In genomic region chr13:61180245-61180644, GRCh38 we compare ENCODE assay signal across 20 cellular contexts.
DNase-seq lines count a peak whose midpoint lies in the region; ATAC-seq and TF ChIP-seq lines count a peak whose summit lies in the region.
"Had no signal": no experiment of that assay in that cellular context is flagged by ENCODE, and none has a peak within 500 bp of the region (broad histone marks: within the 10 kb centered on the region; RNA-seq: fewer than 3 reads in every experiment).

No MANE protein-coding gene starts in this region.

- H2AK5ac ChIP-seq in neuronal stem cell (ENCODE audit: low read depth, low read length): no peak overlapping the region

- no peak overlapping the region for H3K9ac ChIP-seq in neuronal stem cell (ENCODE audit: low read depth, low read length, poor library complexity)

- H4K91ac ChIP-seq in neuronal stem cell (ENCODE audit: low read depth, low read length, poor library complexity): no peak overlapping the region

- H2AFZ ChIP-seq in neuronal stem cell (ENCODE audit: low read length): peak overlapping the region; percentile 46
- H2AFZ ChIP-seq: PC-9 had no signal

- no peak overlapping the region for H3K23ac ChIP-seq in neuronal stem cell (ENCODE audit: low read depth, low read length, poor library complexity)

- no peak overlapping the region for H3K4me2 ChIP-seq in neuronal stem cell (ENCODE audit: insufficient read depth, low read length, poor library complexity, severe bottlenecking)
- H3K4me2 ChIP-seq: PC-9 had no signal

- DNase-seq in Right ventricle myocardium inferior (ENCODE audit: missing footprints) (no peak), left ventricle myocardium inferior (no peak), esophagus muscularis mucosa (ENCODE audit: extremely low spot score) (no peak), neuronal stem cell (ENCODE audit: low spot score) (no peak), uterus (no peak), NCI-H2171 treated with DMSO at 0.1 percent for 48 hours (lab: John Stamatoyannopoulos, UW) (no peak), T-helper 2 cell (no peak)
- no peak for DNase-seq in stimulated activated naive CD4-positive, alpha-beta T cell (lab: John Stamatoyannopoulos, UW)
- DNase-seq: 8988T, DMS79, Kasumi-1, MG63, NCI-H1048, NCI-H1436 treated with DMSO at 0.1 percent for 48 hours, NCI-H2029 treated with DMSO at 0.1 percent for 48 hours, NCI-H510A, PC-9, SJCRH30 had no signal

- no peak overlapping the region for H4K8ac ChIP-seq in neuronal stem cell (ENCODE audit: low read depth, low read length)

- H3K4me3 ChIP-seq in left ventricle myocardium inferior (no peak overlapping the region), esophagus muscularis mucosa (no peak overlapping the region), neuronal stem cell (ENCODE audit: low read length in 2 of 2) (no peak overlapping the region), uterus (no peak overlapping the region)
- H3K4me3 ChIP-seq: HAP-1, MG63, PC-9, SJCRH30 had no signal

- H2BK15ac ChIP-seq in neuronal stem cell (ENCODE audit: low read length): no peak overlapping the region

- no peak overlapping the region for H3K14ac ChIP-seq in neuronal stem cell (ENCODE audit: low read length)

- intact Hi-C loops in Right ventricle myocardium inferior (cut with DNase I): no loop called here
- intact Hi-C loops in left ventricle myocardium inferior (cut with micrococcal nuclease): no loop called here
- intact Hi-C loops in esophagus muscularis mucosa (cut with DNase I): no loop called here
- intact Hi-C loops in uterus (cut with DNase I; ENCODE audit: low total_unique reads): no loop called here

- H2BK120ac ChIP-seq in neuronal stem cell (ENCODE audit: low read depth, low read length): no peak overlapping the region

- H3K4me1 ChIP-seq in left ventricle myocardium inferior (peaks cover 4% of the 10 kb centered on the region), esophagus muscularis mucosa (peaks cover 0 to 20% (median 18%) of the 10 kb centered on the region in 4 donors), neuronal stem cell (ENCODE audit: control insufficient read depth in 2 of 2, insufficient read depth in 1 of 2, low read depth in 1 of 2, low read length in 2 of 2) (no peaks in the 10 kb centered on the region), uterus (no peaks in the 10 kb centered on the region)
- H3K4me1 ChIP-seq: HAP-1, SJCRH30 had no signal

- H3K4ac ChIP-seq in neuronal stem cell (ENCODE audit: low read length): no peak overlapping the region

- no peaks in the 10 kb centered on the region for H3K79me1 ChIP-seq in neuronal stem cell (ENCODE audit: low read depth, low read length)

- H3K9me3 ChIP-seq in left ventricle myocardium inferior (replicated peaks) (no peaks in the 10 kb centered on the region), esophagus muscularis mucosa (no peaks in the 10 kb centered on the region), neuronal stem cell (replicated peaks in 1 of 2; ENCODE audit: control insufficient read depth in 2 of 2, insufficient read depth in 1 of 2, low read depth in 1 of 2, low read length in 2 of 2) (no peaks in the 10 kb centered on the region), uterus (no peaks in the 10 kb centered on the region)
- H3K9me3 ChIP-seq: HAP-1, MG63, SJCRH30 had no signal

- no peak overlapping the region for H3K27ac ChIP-seq in left ventricle myocardium inferior (replicated peaks)
- peak overlapping the region; percentile 60 to 72 (median 64) for H3K27ac ChIP-seq in esophagus muscularis mucosa (replicated peaks in 1 of 4)
- no peak overlapping the region for H3K27ac ChIP-seq in neuronal stem cell (replicated peaks; ENCODE audit: low read length)
- H3K27ac ChIP-seq in uterus: peak overlapping the region; percentile 52 to 82
- H3K27ac ChIP-seq: PC-9, RWPE1, SJCRH30 had no signal

- WGBS in esophagus muscularis mucosa: 25% methylated on average over 4 of the region's 4 CpGs
- no CpG with 5 or more reads among the region's 4 CpGs for WGBS in neuronal stem cell (ENCODE audit: extremely low coverage in 2 of 2, insufficient read length in 2 of 2, insufficient replicate concordance in 1 of 2), 2 donors

- no peaks in the 10 kb centered on the region for H3K36me3 ChIP-seq in left ventricle myocardium inferior
- H3K36me3 ChIP-seq in esophagus muscularis mucosa: no peaks in the 10 kb centered on the region
- H3K36me3 ChIP-seq in neuronal stem cell (replicated peaks in 1 of 2; ENCODE audit: control insufficient read depth in 2 of 2, insufficient read depth in 2 of 2, low read length in 2 of 2): no peaks in the 10 kb centered on the region
- no peaks in the 10 kb centered on the region for H3K36me3 ChIP-seq in uterus
- H3K36me3 ChIP-seq: HAP-1, MG63, SJCRH30 had no signal

- TF ChIP-seq CTCF in left ventricle myocardium inferior (IDR thresholded peaks at IDR 0.05; ENCODE audit: borderline replicate concordance): no peak
- no peak for TF ChIP-seq CTCF in esophagus muscularis mucosa (IDR thresholded peaks at IDR 0.05)
- TF ChIP-seq CTCF in uterus (IDR thresholded peaks at IDR 0.05): no peak

- TF ChIP-seq EP300 in esophagus muscularis mucosa (IDR thresholded peaks at IDR 0.05): no peak

- H2BK5ac ChIP-seq in neuronal stem cell (ENCODE audit: low read length): no peak overlapping the region

- H2BK12ac ChIP-seq in neuronal stem cell (ENCODE audit: low read length): no peak overlapping the region

- H3K27me3 ChIP-seq in left ventricle myocardium inferior (ENCODE audit: low read depth): no peaks in the 10 kb centered on the region
- no peaks in the 10 kb centered on the region for H3K27me3 ChIP-seq in esophagus muscularis mucosa
- H3K27me3 ChIP-seq in neuronal stem cell (ENCODE audit: control insufficient read depth in 3 of 3, insufficient read depth in 3 of 3, low read depth in 1 of 3, low read length in 3 of 3): no peaks in the 10 kb centered on the region
- H3K27me3 ChIP-seq in uterus: no peaks in the 10 kb centered on the region
- H3K27me3 ChIP-seq: MG63, SJCRH30 had no signal

- ATAC-seq in Right ventricle myocardium inferior: peak; percentile 31

- TF ChIP-seq POLR2A in esophagus muscularis mucosa (IDR thresholded peaks at IDR 0.05; ENCODE audit: low read depth): no peak
- TF ChIP-seq POLR2A in uterus (IDR thresholded peaks at IDR 0.05): no peak

- H3K18ac ChIP-seq in neuronal stem cell (ENCODE audit: low read length): no peak overlapping the region

Comparison
In these comparisons a context has a peak if more than half of its experiments do, and no peak if none do; other contexts are left out.
1. H3K27ac ChIP-seq: peak in esophagus muscularis mucosa (4 of 4) and uterus (2 of 2); none in left ventricle myocardium inferior (single experiment) and neuronal stem cell (single experiment).